ENCODE assay signal across 8 cellular contexts in genomic region chr1:120414911-120415480, GRCh38. TPM values are rescaled to one million over a fixed set of nuclear protein-coding genes. Genes with fewer than 3 reads are reported as not detected.
DNase-seq lines count a peak whose midpoint lies in the region; ATAC-seq and TF ChIP-seq lines count a peak whose summit lies in the region.
"Not testable (repeated sequence)": the region's sequence is repeated elsewhere in the genome, so short reads cannot be mapped to it uniquely, and the experiment has no call there.

Gene NBPF8 (plus strand): TSS chr1:120415035. CDS start chr1:120436523, 21,488 bp downstream.

- not testable (repeated sequence) for H3K27me3 ChIP-seq in lower lobe of right lung (ENCODE audit: low read depth)

- not testable (repeated sequence) for H3K9me2 ChIP-seq in OCI-LY7 (ENCODE audit: insufficient read depth, low read length)

- CTCF ChIA-PET in OCI-LY7 (lab: Charles Lee; ENCODE audit: unreplicated experiment); activated CD8-positive, alpha-beta memory T cell treated with anti-CD3 and anti-CD28 coated beads, Interleukin-2, amount 10 ng/mL, durations not matched to agents 7 days and 5 days (lab: Charles Lee): not testable (repeated sequence)

- not testable (repeated sequence) for H3K9me3 ChIP-seq in OCI-LY7 (ENCODE audit: low read length); lower lobe of right lung

- peak within 1 kb of the TSS; percentile 92 for H3K4me3 Mint-ChIP-seq in activated CD8-positive, alpha-beta memory T cell treated with anti-CD3 and anti-CD28 coated beads, Interleukin-2, amount 10 ng/mL, durations not matched to agents 7 days and 5 days

- not testable (repeated sequence) for H4K20me1 ChIP-seq in OCI-LY7 (ENCODE audit: insufficient read depth, low read length)

- not testable (repeated sequence) for H3K36me3 ChIP-seq in OCI-LY7 (ENCODE audit: insufficient read depth, low read length); lower lobe of right lung

- not testable (repeated sequence) for H3K4me1 ChIP-seq in OCI-LY7 (ENCODE audit: insufficient read depth, low read length, poor library complexity, severe bottlenecking); lower lobe of right lung

- POLR2A ChIA-PET in OCI-LY7 (lab: Charles Lee), result not testable (repeated sequence)

- not testable (repeated sequence) for TF ChIP-seq CTCF in AG10803 (conservative IDR thresholded peaks at IDR 0.05; ENCODE audit: low read length); OCI-LY7 (conservative IDR thresholded peaks at IDR 0.05; ENCODE audit: low read length); lower lobe of right lung (IDR thresholded peaks at IDR 0.05)

- intact Hi-C loops in OCI-LY7 (cut with micrococcal nuclease; ENCODE audit: unreplicated experiment); lower lobe of right lung (cut with DNase I): not testable (repeated sequence)

- H2AFZ ChIP-seq in OCI-LY7 (ENCODE audit: low read length), result peak within 1 kb of the TSS; percentile 21; the same call in 1 of the 2 replicates

- H3K79me2 ChIP-seq in OCI-LY7 (ENCODE audit: insufficient read depth, low read depth, low read length), result not testable (repeated sequence)

- not testable (repeated sequence) for BruUV-seq in OCI-LY7 (replicated peaks; lab: Mats Ljungman, UMichigan)

- H3K4me1 Mint-ChIP-seq in activated CD8-positive, alpha-beta memory T cell treated with anti-CD3 and anti-CD28 coated beads, Interleukin-2, amount 10 ng/mL, durations not matched to agents 7 days and 5 days, result not testable (repeated sequence)

- peak within 1 kb of the TSS; percentile 85 for H3K4me2 ChIP-seq in OCI-LY7 (ENCODE audit: low read length)

- peak within 1 kb of the TSS; percentile 89 for H3K27ac Mint-ChIP-seq in activated CD8-positive, alpha-beta memory T cell treated with anti-CD3 and anti-CD28 coated beads, Interleukin-2, amount 10 ng/mL, durations not matched to agents 7 days and 5 days

- H3K9me3 Mint-ChIP-seq in activated CD8-positive, alpha-beta memory T cell treated with anti-CD3 and anti-CD28 coated beads, Interleukin-2, amount 10 ng/mL, durations not matched to agents 7 days and 5 days (ENCODE audit: low read depth), result not testable (repeated sequence)

- H3K4me3 ChIP-seq in AG10803 (ENCODE audit: low read length), result peak within 1 kb of the TSS; percentile 60
- peak within 1 kb of the TSS; percentile 76 for H3K4me3 ChIP-seq in OCI-LY7 (ENCODE audit: low read depth, low read length, poor library complexity, severe bottlenecking)
- H3K4me3 ChIP-seq in lower lobe of right lung, result peak within 1 kb of the TSS; percentile 59

- DNase-seq in AG10803 (ENCODE audit: low read depth) (peak; percentile 61), OCI-LY7 (ENCODE audit: low spot score) (peak; percentile 75), lower lobe of right lung (peak; percentile 82)
- DNase-seq in activated CD8-positive, alpha-beta memory T cell treated with anti-CD3 and anti-CD28 coated beads, Interleukin-2, amount 10 ng/mL, durations not matched to agents 7 days and 5 days, result peak; percentile 84
- DNase-seq in effector CD8-positive, alpha-beta T cell (lab: John Stamatoyannopoulos, UW), result peak; percentile 35
- DNase-seq in stimulated activated CD4-positive, alpha-beta T cell treated with anti-CD3 and anti-CD28 coated beads, Interleukin-2, amount 100 ng/mL, for 4 hours (ENCODE audit: low read depth), result peak; percentile 52

- not testable (repeated sequence) for H3K27me3 Mint-ChIP-seq in activated CD8-positive, alpha-beta memory T cell treated with anti-CD3 and anti-CD28 coated beads, Interleukin-2, amount 10 ng/mL, durations not matched to agents 7 days and 5 days

- not testable (repeated sequence) for H3K36me3 Mint-ChIP-seq in activated CD8-positive, alpha-beta memory T cell treated with anti-CD3 and anti-CD28 coated beads, Interleukin-2, amount 10 ng/mL, durations not matched to agents 7 days and 5 days

- ATAC-seq in GM19467 (IDR thresholded peaks at IDR 0.05; ENCODE audit: unreplicated experiment) (peak; percentile 99), HG03469 (IDR thresholded peaks at IDR 0.05; ENCODE audit: unreplicated experiment) (peak; percentile 92), lower lobe of right lung (peak; percentile 100)
- peak; percentile 99 for ATAC-seq in activated CD8-positive, alpha-beta memory T cell treated with anti-CD3 and anti-CD28 coated beads, Interleukin-2, amount 10 ng/mL, durations not matched to agents 7 days and 5 days

- H3K27ac ChIP-seq in OCI-LY7 (ENCODE audit: low read depth, low read length, poor library complexity, severe bottlenecking), result not testable (repeated sequence)
- peak within 1 kb of the TSS; percentile 64 for H3K27ac ChIP-seq in lower lobe of right lung

RNA-seq across cellular contexts. Expression of gene NBPF8, which starts in this region (rescaled TPM):
- total RNA-seq in OCI-LY7 (2014; rRNA removed; shearing (Covaris generic)), result 39.9 and 46.5 TPM in 2 replicates
- total RNA-seq in OCI-LY7 (2022), result 35.6 and 38.9 TPM in 2 replicates
- 10 to 100 TPM; 37.0 to 39.1 TPM for total RNA-seq in activated CD8-positive, alpha-beta memory T cell treated with anti-CD3 and anti-CD28 coated beads, Interleukin-2, amount 10 ng/mL, durations not matched to agents 7 days and 5 days
- total RNA-seq in lower lobe of right lung, result 7.7 TPM
